25 cellular contexts compared by ENCODE assay signal in the genomic region with DNA sequence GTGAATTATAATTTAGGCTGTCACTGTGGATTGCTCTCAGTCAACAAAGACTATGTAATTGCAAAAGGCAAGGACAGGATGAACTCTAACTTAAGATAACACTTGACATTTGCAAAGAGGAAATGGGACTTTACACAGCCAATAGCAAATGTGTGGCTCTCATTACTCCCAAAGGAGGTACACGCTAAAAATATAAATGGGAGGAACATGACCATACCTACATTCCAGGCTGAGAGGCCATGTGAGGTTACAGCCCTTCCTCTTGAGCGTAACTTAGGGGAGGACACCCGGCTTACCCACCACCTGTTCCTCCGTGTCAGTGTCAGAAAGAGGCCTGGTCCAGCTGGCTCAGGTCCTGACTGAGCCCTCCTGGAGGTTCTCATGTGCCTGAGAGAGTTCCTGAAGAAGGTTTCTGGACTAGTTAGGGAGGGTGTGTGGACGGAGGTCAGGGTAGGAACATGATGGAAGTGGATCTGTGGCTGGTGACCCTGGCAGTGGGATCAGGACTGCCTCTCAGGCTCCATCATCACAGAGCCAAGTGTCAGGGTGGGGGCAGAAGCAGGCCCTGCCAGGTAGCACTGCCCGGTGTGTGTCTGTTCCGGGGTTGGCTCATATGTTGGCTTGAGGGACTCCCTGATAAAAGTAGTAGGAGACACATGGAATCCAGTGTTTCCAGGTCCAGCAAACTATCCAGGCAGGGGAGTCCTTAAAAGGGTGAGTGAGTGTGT. TPM values are rescaled to one million over a fixed set of nuclear protein-coding genes. Genes with fewer than 3 reads are reported as not detected.
DNase-seq lines count a peak whose midpoint lies in the region; ATAC-seq, FAIRE-seq and TF ChIP-seq lines count a peak whose summit lies in the region.
"Had no signal": no experiment of that assay in that cellular context is flagged by ENCODE, and none has a peak within 500 bp of the region (broad histone marks: within the 10 kb centered on the region; RNA-seq: fewer than 3 reads in every experiment).

No MANE protein-coding gene starts in this region.

- H3K27me3 Mint-ChIP-seq in CD14-positive monocyte (ENCODE audit: low read depth in 3 of 3): peaks cover 0 to 3% (median 2%) of the 10 kb centered on the region in 3 donors
- H3K27me3 Mint-ChIP-seq: central memory CD8-positive, alpha-beta T cell; naive thymus-derived CD8-positive, alpha-beta T cell; T-cell had no signal

- H3K79me2 ChIP-seq in trophoblast cell (ENCODE audit: control insufficient read depth, insufficient read depth, low read length, poor library complexity): no peaks in the 10 kb centered on the region

- FAIRE-seq in urothelium cell line (lab: Jason Lieb, UNC): peak; percentile 9

- H3K9ac ChIP-seq in trophoblast cell (ENCODE audit: low read length): peak overlapping the region; percentile 27

- H2AFZ ChIP-seq in trophoblast cell (ENCODE audit: insufficient read depth, low read length, poor library complexity): no peak overlapping the region

- peak overlapping the region in 1 of 7 donors; percentile 23 for H3K27ac Mint-ChIP-seq in CD14-positive monocyte
- H3K27ac Mint-ChIP-seq: H9; naive thymus-derived CD8-positive, alpha-beta T cell; T-cell had no signal

- peaks cover 20% of the 10 kb centered on the region for H3K4me1 ChIP-seq in right cardiac atrium (ENCODE audit: control insufficient read depth, insufficient read depth, low read length)
- peaks cover 0 to 3% of the 10 kb centered on the region in 2 experiments for H3K4me1 ChIP-seq in trophoblast cell (ENCODE audit: control insufficient read depth in 1 of 2, insufficient read depth in 2 of 2, low read length in 2 of 2)
- peaks cover 0 to 29% (median 16%) of the 10 kb centered on the region in 6 donors for H3K4me1 ChIP-seq in spleen

- no peak overlapping the region for H2BK12ac ChIP-seq in trophoblast cell (ENCODE audit: low read length)

- no peaks in the 10 kb centered on the region for H3K79me1 ChIP-seq in trophoblast cell (ENCODE audit: low read length)

- no peak overlapping the region for H2AK5ac ChIP-seq in trophoblast cell (ENCODE audit: low read length)

- H3K27ac ChIP-seq in right cardiac atrium (ENCODE audit: low read length): peak overlapping the region; percentile 86
- no peak overlapping the region for H3K27ac ChIP-seq in trophoblast cell (ENCODE audit: low read depth, low read length)
- H3K27ac ChIP-seq in spleen: peak overlapping the region in 3 of 8 donors; percentile 6 to 55 (median 51)
- H3K27ac ChIP-seq: ovary, VCaP had no signal

- WGBS in right cardiac atrium: 39% methylated on average over 7 of the region's 7 CpGs
- WGBS in trophoblast cell (ENCODE audit: extremely low coverage, insufficient coverage, insufficient read length): no CpG with 5 or more reads among the region's 7 CpGs
- 64 to 78% (median 75%) methylated on average over 7 of the region's 7 CpGs for WGBS in spleen, 5 donors

- no peak overlapping the region for H4K8ac ChIP-seq in trophoblast cell (ENCODE audit: low read depth, low read length)

- H2BK120ac ChIP-seq in trophoblast cell (ENCODE audit: insufficient read depth, low read length, poor library complexity): no peak overlapping the region

- H2BK5ac ChIP-seq in trophoblast cell (ENCODE audit: low read depth, low read length, poor library complexity): no peak overlapping the region

- H4K12ac ChIP-seq in trophoblast cell (ENCODE audit: low read depth, low read length): no peak overlapping the region

- DNase-seq in NCI-H524 (lab: John Stamatoyannopoulos, UW) (peak; percentile 15 to 77), NCI-H524 treated with DMSO at 0.1 percent for 48 hours (lab: John Stamatoyannopoulos, UW) (no peak), right cardiac atrium (peak; percentile 61 to 72 (median 70)), trophoblast cell (no peak), urothelium cell line (ENCODE audit: low spot score) (no peak), spleen (no peak), CD14-positive monocyte (ENCODE audit: low spot score) (no peak)
- DNase-seq: 8988T; activated CD4-positive, alpha-beta T cell treated with anti-CD3 and anti-CD28 coated beads, Interleukin-2, amount 50 U/mL, for 48 hours; activated naive CD4-positive, alpha-beta T cell treated with Interleukin-2 at 50 U/mL for 16 hours; amygdala; erythroblast; H9; mammary epithelial cell; naive thymus-derived CD8-positive, alpha-beta T cell; NCI-H1417; NCI-H526; ovary; SHP77 treated with DMSO at 0.1 percent for 48 hours; stimulated activated CD8-positive, alpha-beta memory T cell treated with anti-CD3 and anti-CD28 coated beads, Interleukin-4, amount 100 ng/mL, for 48 hours; T-cell had no signal

- H3K4me3 Mint-ChIP-seq in CD14-positive monocyte: no peak overlapping the region
- H3K4me3 Mint-ChIP-seq: central memory CD8-positive, alpha-beta T cell; H9; naive thymus-derived CD8-positive, alpha-beta T cell; T-cell had no signal

- TF ChIP-seq POLR2A in spleen (IDR thresholded peaks at IDR 0.05): no peak

- peaks cover 20 to 39% of the 10 kb centered on the region in 2 experiments for H3K36me3 ChIP-seq in trophoblast cell (ENCODE audit: control insufficient read depth in 1 of 2, insufficient read depth in 2 of 2, low read length in 2 of 2)
- H3K36me3 ChIP-seq in spleen: peaks cover 0 to 18% (median 0%) of the 10 kb centered on the region in 6 donors
- H3K36me3 ChIP-seq: ovary had no signal

- peaks cover 6% of the 10 kb centered on the region for H3K4me1 Mint-ChIP-seq in CD14-positive monocyte
- H3K4me1 Mint-ChIP-seq: central memory CD8-positive, alpha-beta T cell; T-cell had no signal

- ATAC-seq in right cardiac atrium: peak; percentile 83 to 90
- no peak for ATAC-seq in HG03280 (IDR thresholded peaks at IDR 0.05; ENCODE audit: unreplicated experiment)
- ATAC-seq: naive thymus-derived CD8-positive, alpha-beta T cell; T-cell had no signal

- no peak overlapping the region for H3K4ac ChIP-seq in trophoblast cell (ENCODE audit: low read depth, low read length)

- H3K36me3 Mint-ChIP-seq in CD14-positive monocyte: peaks cover 5 to 11% of the 10 kb centered on the region in 2 donors

- H3K9me3 ChIP-seq in right cardiac atrium (ENCODE audit: control insufficient read depth, low read length) (no peaks in the 10 kb centered on the region), trophoblast cell (ENCODE audit: insufficient read depth, low read depth, low read length) (peaks cover 2% of the 10 kb centered on the region), spleen (no peaks in the 10 kb centered on the region)
- H3K9me3 ChIP-seq: ovary had no signal

- H3K23ac ChIP-seq in trophoblast cell (ENCODE audit: low read length): peak overlapping the region; percentile 42

- intact Hi-C loops in right cardiac atrium (cut with DNase I) (no loop called here), spleen (cut with DNase I; ENCODE audit: low total_unique reads) (no loop called here), CD14-positive monocyte (cut with micrococcal nuclease) (no loop called here)

- H3K4me3 ChIP-seq in right cardiac atrium (ENCODE audit: low read length): no peak overlapping the region
- H3K4me3 ChIP-seq in trophoblast cell (ENCODE audit: low read depth, low read length): peak overlapping the region; percentile 36
- no peak overlapping the region for H3K4me3 ChIP-seq in spleen
- H3K4me3 ChIP-seq: ovary had no signal

- peaks cover 0 to 2% (median 0%) of the 10 kb centered on the region in 7 donors for H3K9me3 Mint-ChIP-seq in CD14-positive monocyte
- H3K9me3 Mint-ChIP-seq: central memory CD8-positive, alpha-beta T cell; H9; naive thymus-derived CD8-positive, alpha-beta T cell; T-cell had no signal

- H3K18ac ChIP-seq in trophoblast cell (ENCODE audit: low read length): no peak overlapping the region

- H3K4me2 ChIP-seq in trophoblast cell (ENCODE audit: low read length): no peak overlapping the region

- H3K27me3 ChIP-seq in right cardiac atrium (ENCODE audit: control insufficient read depth, insufficient read depth): no peaks in the 10 kb centered on the region
- H3K27me3 ChIP-seq in trophoblast cell (ENCODE audit: insufficient read depth, low read length): no peaks in the 10 kb centered on the region
- no peaks in the 10 kb centered on the region for H3K27me3 ChIP-seq in spleen (replicated peaks in 1 of 7)
- H3K27me3 ChIP-seq: ovary had no signal

- no peak overlapping the region for H4K91ac ChIP-seq in trophoblast cell (ENCODE audit: low read depth, low read length)

- H3K14ac ChIP-seq in trophoblast cell (ENCODE audit: low read length): no peak overlapping the region

- TF ChIP-seq CTCF in spleen (IDR thresholded peaks at IDR 0.05 in 8 of 11, conservative IDR thresholded peaks at IDR 0.05 in 3 of 11) (no peak), CD14-positive monocyte (IDR thresholded peaks at IDR 0.05) (no peak)

RNA-seq across cellular contexts. Expression of gene POPDC2, which starts 7.9 kb away (rescaled TPM):
- total RNA-seq in right cardiac atrium (100 to 1,000 TPM; 348 to 827 (median 453) TPM), spleen (1 to 10 TPM; 4.8 to 9.8 (median 6.9) TPM)
- polyA plus RNA-seq in right cardiac atrium (504 TPM), spleen (1 to 10 TPM; 3.1 to 8.3 (median 7.0) TPM), CD14-positive monocyte (under 1 TPM; 0.58 to 0.63 TPM)
- polyA plus RNA-seq in trophoblast cell (2013): 22.8 and 25.3 TPM in 2 replicates

RNA-seq across cellular contexts. Expression of gene COX17, which starts 24.7 kb away (rescaled TPM):
- total RNA-seq in right cardiac atrium (100 to 1,000 TPM; 108 to 138 (median 132) TPM), spleen (10 to 100 TPM; 30.4 to 58.5 (median 38.4) TPM)
- polyA plus RNA-seq in right cardiac atrium (622 TPM), spleen (100 to 1,000 TPM in 2 of 3 donors, 10 to 100 TPM in 1; 97.4 to 136 (median 115) TPM), CD14-positive monocyte (10 to 100 TPM; 81.6 to 83.6 TPM)
- 106 and 109 TPM in 2 replicates for polyA plus RNA-seq in trophoblast cell (2013)

RNA-seq across cellular contexts. Expression of gene CFAP91, which starts 50.4 kb away (rescaled TPM):
- total RNA-seq in right cardiac atrium: 1 to 10 TPM in 3 of 4 donors, under 1 TPM in 1; 0.80 to 1.7 (median 1.3) TPM
- polyA plus RNA-seq in right cardiac atrium: 0.50 TPM
- polyA plus RNA-seq in trophoblast cell (2013): 0.08 TPM in 1 of 2 replicates, not detected in the other
- 100 to 1,000 TPM in 1 of 7 donors, 10 to 100 TPM in 6; 30.2 to 141 (median 68.2) TPM for total RNA-seq in spleen
- 10 to 100 TPM; 11.0 to 33.7 (median 24.2) TPM for polyA plus RNA-seq in spleen
- polyA plus RNA-seq in CD14-positive monocyte: under 1 TPM in 1 of 2 donors, not detected in 1; 0.14 TPM
- polyA plus RNA-seq: naive thymus-derived CD8-positive, alpha-beta T cell had no signal

RNA-seq across cellular contexts. Expression of gene PLA1A, which starts 54.8 kb away (rescaled TPM):
- 1 to 10 TPM; 4.3 to 7.5 (median 5.5) TPM for total RNA-seq in right cardiac atrium
- 4.4 TPM for polyA plus RNA-seq in right cardiac atrium
- polyA plus RNA-seq in trophoblast cell (2013): 0.03 and 0.05 TPM in 2 replicates
- total RNA-seq in spleen: 1 to 10 TPM in 3 of 7 donors, under 1 TPM in 3, not detected in 1; 0.27 to 6.8 (median 1.0) TPM
- polyA plus RNA-seq in spleen: under 1 TPM; 0.44 to 0.80 (median 0.61) TPM
- not detected for polyA plus RNA-seq in CD14-positive monocyte
- total RNA-seq: H9; mammary epithelial cell; naive thymus-derived CD8-positive, alpha-beta T cell; T-cell had no signal
- polyA plus RNA-seq: BJ; mammary epithelial cell; naive thymus-derived CD8-positive, alpha-beta T cell had no signal

Comparison
In these comparisons a context has a peak if more than half of its experiments do, and no peak if none do; other contexts are left out.
1. DNase-seq: peak in NCI-H524 (2 of 2) and right cardiac atrium (3 of 3); none in NCI-H524 treated with DMSO at 0.1 percent for 48 hours (single experiment), trophoblast cell (0 of 2), urothelium cell line (single experiment), spleen (single experiment) and CD14-positive monocyte (single experiment).
2. RNA of gene POPDC2, which starts 7.9 kb away (polyA plus RNA-seq): 504 TPM in right cardiac atrium (single experiment); 3.1 to 8.3 TPM in spleen and 0.58 to 0.63 TPM in CD14-positive monocyte; every median in the first group is over 10 times any median in the second.